In the genomic region with DNA sequence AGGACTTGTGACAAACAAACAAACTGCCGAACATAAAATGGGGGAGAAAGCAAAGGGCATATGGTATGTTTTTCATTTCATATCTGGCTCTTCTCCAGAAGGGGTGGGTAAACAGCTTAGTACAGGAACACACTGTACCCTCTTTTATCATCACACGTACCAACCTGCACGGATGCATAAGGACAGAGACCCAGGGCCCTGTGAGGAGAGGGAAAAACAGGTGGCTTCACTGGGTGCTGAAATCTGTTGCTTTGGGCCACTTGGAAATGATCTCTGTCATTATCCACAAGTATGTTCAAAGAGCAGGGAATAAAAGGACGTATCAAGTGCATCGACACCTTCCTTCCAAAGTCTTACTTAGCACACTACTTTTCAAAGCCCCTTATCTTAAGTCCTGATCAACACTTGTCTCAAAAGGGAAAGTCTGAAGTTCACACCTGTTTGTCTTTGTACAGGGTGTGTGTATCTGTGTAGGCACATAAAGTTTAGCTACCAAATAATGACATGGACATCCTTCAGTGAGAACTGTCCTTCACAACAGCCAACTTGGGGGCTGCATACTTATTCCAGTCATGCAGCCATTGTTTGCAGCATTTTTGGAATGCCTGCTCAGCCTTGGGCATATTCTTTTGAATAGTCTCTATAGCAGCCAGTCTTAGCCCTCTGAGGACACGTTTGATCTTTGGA, we compare ENCODE assay signal across 15 cellular contexts.
A peak's percentile ranks its signal among the peaks of the same experiment; 100 is the strongest.
DNase-seq lines count a peak whose midpoint lies in the region; ATAC-seq and TF ChIP-seq lines count a peak whose summit lies in the region.
"Had no signal": no experiment of that assay in that cellular context is flagged by ENCODE, and none has a peak within 500 bp of the region (broad histone marks: within the 10 kb centered on the region; RNA-seq: fewer than 3 reads in every experiment).

No MANE protein-coding gene starts in this region.

- H3K36me3 Mint-ChIP-seq in natural killer cell, result no peaks in the 10 kb centered on the region

- 28 to 53% (median 41%) methylated on average over 6 of the region's 6 CpGs for WGBS in stomach, 5 donors

- H3K4me1 Mint-ChIP-seq in natural killer cell, result no peaks in the 10 kb centered on the region

- ATAC-seq in left lung (peak; percentile 54), GM18498 (IDR thresholded peaks at IDR 0.05; ENCODE audit: unreplicated experiment) (no peak), GM21528 (IDR thresholded peaks at IDR 0.05; ENCODE audit: low FRiP score, unreplicated experiment) (no peak), natural killer cell (no peak)
- ATAC-seq: activated T-cell treated with anti-CD3 and anti-CD28 coated beads, Interleukin-2, amount 50 U/mL, for 4 hours; CD8-positive, alpha-beta T cell had no signal

- H3K27me3 Mint-ChIP-seq in natural killer cell (ENCODE audit: low read depth in 2 of 2), result peaks cover 11 to 15% of the 10 kb centered on the region in 2 donors

- TF ChIP-seq RAD21 in Ishikawa (IDR thresholded peaks at IDR 0.05; ENCODE audit: low read depth), result no peak

- TF ChIP-seq CTCF in colonic mucosa (IDR thresholded peaks at IDR 0.05), result no peak
- TF ChIP-seq CTCF in left lung (IDR thresholded peaks at IDR 0.05), result no peak
- no peak for TF ChIP-seq CTCF in stomach (IDR thresholded peaks at IDR 0.05)
- TF ChIP-seq CTCF in dorsolateral prefrontal cortex (IDR thresholded peaks at IDR 0.05 in 54 of 56, conservative IDR thresholded peaks at IDR 0.05 in 2 of 56; ENCODE audit: low read depth in 1 of 56, partially characterized antibody in 56 of 56), result no peak
- no peak for TF ChIP-seq CTCF in natural killer cell (IDR thresholded peaks at IDR 0.05)

- H3K9ac ChIP-seq in colonic mucosa (ENCODE audit: low read depth in 2 of 2, low read length in 2 of 2), result no peak overlapping the region

- TF ChIP-seq POLR2A in stomach (IDR thresholded peaks at IDR 0.05), result no peak

- DNase-seq in colonic mucosa (no peak), left lung (no peak), stomach (no peak), dorsolateral prefrontal cortex (no peak), natural killer cell (no peak)
- DNase-seq: activated CD4-positive, alpha-beta T cell treated with anti-CD3 and anti-CD28 coated beads for 4 hours; activated T-cell treated with anti-CD3 and anti-CD28 coated beads, Interleukin-2, amount 50 U/mL, for 4 hours; CD8-positive, alpha-beta T cell; cortex of kidney; HFFc6; NCI-H1105 treated with DMSO at 0.1 percent for 48 hours; T-helper 2 cell had no signal

- H3K27me3 ChIP-seq in colonic mucosa (no peaks in the 10 kb centered on the region), left lung (no peaks in the 10 kb centered on the region), stomach (no peaks in the 10 kb centered on the region), dorsolateral prefrontal cortex (no peaks in the 10 kb centered on the region)

- no peaks in the 10 kb centered on the region for H3K36me3 ChIP-seq in colonic mucosa
- no peaks in the 10 kb centered on the region for H3K36me3 ChIP-seq in left lung
- H3K36me3 ChIP-seq in stomach, result peaks cover 0 to 11% (median 2%) of the 10 kb centered on the region in 4 donors

- H3K4me1 ChIP-seq in colonic mucosa, result peaks cover 8% of the 10 kb centered on the region
- H3K4me1 ChIP-seq in left lung, result peaks cover 6 to 13% of the 10 kb centered on the region in 2 donors
- peaks cover 21 to 53% (median 35%) of the 10 kb centered on the region in 4 donors for H3K4me1 ChIP-seq in stomach

- intact Hi-C loops in colonic mucosa (cut with DNase I) (no loop called here), left lung (cut with DNase I) (no loop called here), stomach (cut with DNase I; ENCODE audit: low total_unique reads) (no loop called here), dorsolateral prefrontal cortex (cut with DNase I) (no loop called here), natural killer cell (cut with micrococcal nuclease) (no loop called here)

- no peak overlapping the region for H3K27ac Mint-ChIP-seq in natural killer cell
- H3K27ac Mint-ChIP-seq: CD8-positive, alpha-beta T cell; HFFc6 had no signal

- H3K4me3 Mint-ChIP-seq in natural killer cell, result no peak overlapping the region
- H3K4me3 Mint-ChIP-seq: activated T-cell treated with anti-CD3 and anti-CD28 coated beads, Interleukin-2, amount 50 U/mL, for 4 hours; CD8-positive, alpha-beta T cell; HFFc6 had no signal

- H3K27ac ChIP-seq in colonic mucosa (peak overlapping the region; percentile 61), left lung (no peak overlapping the region), stomach (peak overlapping the region; percentile 11 to 57 (median 44)), dorsolateral prefrontal cortex (no peak overlapping the region)

- no peaks in the 10 kb centered on the region for H3K9me3 ChIP-seq in colonic mucosa
- H3K9me3 ChIP-seq in left lung, result no peaks in the 10 kb centered on the region
- no peaks in the 10 kb centered on the region for H3K9me3 ChIP-seq in stomach

- H3K4me3 ChIP-seq in colonic mucosa (no peak overlapping the region), left lung (no peak overlapping the region), stomach (no peak overlapping the region), dorsolateral prefrontal cortex (no peak overlapping the region)

- TF ChIP-seq EP300 in Ishikawa (IDR thresholded peaks at IDR 0.05; ENCODE audit: borderline replicate concordance) (no peak), stomach (IDR thresholded peaks at IDR 0.05) (no peak)

- no peaks in the 10 kb centered on the region for H3K9me3 Mint-ChIP-seq in natural killer cell
- H3K9me3 Mint-ChIP-seq: HFFc6 had no signal

TF ChIP-seq in Ishikawa, 13 proteins besides CTCF, POLR2A, EP300 and RAD21:
- peak; percentile 22; the same call in 1 of the 2 replicates for TF ChIP-seq TEAD4 (IDR thresholded peaks at IDR 0.05)
- no peak for TF ChIP-seq TCF12 (IDR thresholded peaks at IDR 0.05; ENCODE audit: low read depth)

Comparison
In these comparisons a context has a peak if more than half of its experiments do, and no peak if none do; other contexts are left out.
1. H3K27ac ChIP-seq: peak in colonic mucosa (single experiment) and stomach (5 of 5); none in left lung (0 of 2) and dorsolateral prefrontal cortex (0 of 59).